ENCODE assay signal across 16 cellular contexts in genomic region chr16:81645925-81646324, GRCh38.
DNase-seq lines count a peak whose midpoint lies in the region; ATAC-seq and TF ChIP-seq lines count a peak whose summit lies in the region.
"Had no signal": no experiment of that assay in that cellular context is flagged by ENCODE, and none has a peak within 500 bp of the region (broad histone marks: within the 10 kb centered on the region; RNA-seq: fewer than 3 reads in every experiment).

No MANE protein-coding gene starts in this region.

- H3K27me3 Mint-ChIP-seq in brain, result peaks cover 3% of the 10 kb centered on the region
- H3K27me3 Mint-ChIP-seq in H9 (ENCODE audit: low read depth), result no peaks in the 10 kb centered on the region
- no peaks in the 10 kb centered on the region for H3K27me3 Mint-ChIP-seq in nephron progenitor cell (ENCODE audit: low read depth, poor library complexity)
- H3K27me3 Mint-ChIP-seq: activated CD4-positive, alpha-beta T cell treated with anti-CD3 and anti-CD28 coated beads, Interleukin-2, amount 10 ng/mL, durations not matched to agents 7 days and 5 days had no signal

- H3K36me3 Mint-ChIP-seq in brain, result peaks cover 7% of the 10 kb centered on the region
- peaks cover 0 to 1% (median 0%) of the 10 kb centered on the region in 3 experiments; a peak in 2 of 7 replicates for H3K36me3 Mint-ChIP-seq in H9 (ENCODE audit: insufficient read depth in 1 of 3, low read depth in 3 of 3)
- H3K36me3 Mint-ChIP-seq in nephron progenitor cell (ENCODE audit: low read depth), result no peaks in the 10 kb centered on the region

- ATAC-seq in HG02840 (IDR thresholded peaks at IDR 0.05; ENCODE audit: low FRiP score, unreplicated experiment), result no peak

- DNase-seq in NCI-H146 treated with DMSO at 0.1 percent for 48 hours (lab: John Stamatoyannopoulos, UW; ENCODE audit: unreplicated experiment) (peak; percentile 7), NCI-H146 (lab: John Stamatoyannopoulos, UW) (no peak), stomach (no peak), H9 (no peak), nephron progenitor cell (no peak)
- DNase-seq: activated CD4-positive, alpha-beta T cell treated with anti-CD3 and anti-CD28 coated beads, Interleukin-2, amount 10 ng/mL, durations not matched to agents 7 days and 5 days; activated gamma-delta T cell treated with Interleukin-2 at 50 U/mL for 16 hours; amniotic stem cell; Kasumi-1; NK-92 treated with Interleukin-12 subunit alpha and Interleukin-12 subunit beta, amount 100 ng/mL, for 24 hours; stimulated activated CD4-positive, alpha-beta T cell treated with anti-CD3 and anti-CD28 coated beads, Interleukin-2, amount 100 ng/mL, for 48 hours had no signal

- H2BK120ac ChIP-seq in H9 (ENCODE audit: low read depth, low read length, poor library complexity, severe bottlenecking), result no peak overlapping the region

- H4K8ac ChIP-seq in H9 (replicated peaks; ENCODE audit: insufficient read length, low read depth, low read length), result no peak overlapping the region

- no peak overlapping the region for H3T11ph ChIP-seq in H9 (ENCODE audit: low read length)

- H3K14ac ChIP-seq in H9 (ENCODE audit: insufficient read depth, low read length), result no peak overlapping the region

- H3K79me2 ChIP-seq in H9 (ENCODE audit: insufficient read depth, low read length), result no peaks in the 10 kb centered on the region

- peaks cover 3% of the 10 kb centered on the region for H3K23me2 ChIP-seq in H9 (ENCODE audit: insufficient read length, low read depth, low read length, poor library complexity, severe bottlenecking)

- peaks cover 97% of the 10 kb centered on the region for H3K4me1 Mint-ChIP-seq in brain
- peaks cover 31 to 44% of the 10 kb centered on the region in 2 experiments for H3K4me1 Mint-ChIP-seq in H9
- H3K4me1 Mint-ChIP-seq in nephron progenitor cell, result peaks cover 93% of the 10 kb centered on the region
- H3K4me1 Mint-ChIP-seq: activated CD4-positive, alpha-beta T cell treated with anti-CD3 and anti-CD28 coated beads, Interleukin-2, amount 10 ng/mL, durations not matched to agents 7 days and 5 days had no signal

- no peak overlapping the region for H3K56ac ChIP-seq in H9 (ENCODE audit: insufficient read length, low read depth, low read length)

- no peaks in the 10 kb centered on the region for H3K79me1 ChIP-seq in H9 (ENCODE audit: insufficient read depth, low read depth, low read length, poor library complexity, severe bottlenecking)

- H2AFZ ChIP-seq in H9 (ENCODE audit: low read length), result no peak overlapping the region

- TF ChIP-seq CTCF in brain (conservative IDR thresholded peaks at IDR 0.05), result no peak
- TF ChIP-seq CTCF in stomach (IDR thresholded peaks at IDR 0.05), result no peak
- no peak for TF ChIP-seq CTCF in H9 (conservative IDR thresholded peaks at IDR 0.05)
- no peak for TF ChIP-seq CTCF in nephron progenitor cell (IDR thresholded peaks at IDR 0.05)

- H3K9me3 ChIP-seq in mesodermal cell (ENCODE audit: control insufficient read depth, low read length) (no peaks in the 10 kb centered on the region), stomach (no peaks in the 10 kb centered on the region), H9 (ENCODE audit: control insufficient read depth, low read depth, low read length) (no peaks in the 10 kb centered on the region)
- H3K9me3 ChIP-seq: HAP-1 had no signal

- H3K36me3 ChIP-seq in mesodermal cell (ENCODE audit: control insufficient read depth, insufficient read depth, low read length) (peaks cover 22% of the 10 kb centered on the region), stomach (peaks cover 0 to 13% (median 6%) of the 10 kb centered on the region in 4 donors)
- H3K36me3 ChIP-seq: HAP-1 had no signal

- no peak overlapping the region for H2BK12ac ChIP-seq in H9 (ENCODE audit: insufficient read length, low read depth, low read length)

- H4K91ac ChIP-seq in H9 (ENCODE audit: insufficient read length, low read depth, low read length), result no peak overlapping the region

- intact Hi-C loops in stomach (cut with DNase I; ENCODE audit: low total_unique reads), result no loop called here

- H4K20me1 ChIP-seq in H9 (ENCODE audit: control insufficient read depth, insufficient read depth, insufficient read length), result peaks cover 4% of the 10 kb centered on the region

- H4K5ac ChIP-seq in H9 (ENCODE audit: insufficient read length, low read depth, low read length), result no peak overlapping the region

- no peak overlapping the region for H3K4me2 ChIP-seq in H9 (ENCODE audit: insufficient read depth, insufficient read length, low read length)

- H3K4me3 Mint-ChIP-seq in brain (peak overlapping the region in 4 of 5 experiments; percentile 16 to 70 (median 43)), H9 (no peak overlapping the region), nephron progenitor cell (no peak overlapping the region)
- H3K4me3 Mint-ChIP-seq: activated CD4-positive, alpha-beta T cell treated with anti-CD3 and anti-CD28 coated beads, Interleukin-2, amount 10 ng/mL, durations not matched to agents 7 days and 5 days had no signal

- H3K9ac ChIP-seq in H9 (ENCODE audit: extremely low read depth, insufficient read length, low read length), result no peak overlapping the region

- H3K27me3 ChIP-seq in stomach (no peaks in the 10 kb centered on the region), H9 (ENCODE audit: insufficient read depth, low read length) (no peaks in the 10 kb centered on the region)

- H2BK5ac ChIP-seq in H9 (ENCODE audit: insufficient read length, low read length), result no peak overlapping the region

- H2BK20ac ChIP-seq in H9 (ENCODE audit: low read depth, low read length, poor library complexity, severe bottlenecking), result no peak overlapping the region

- no peak for TF ChIP-seq EP300 in stomach (IDR thresholded peaks at IDR 0.05)

- H3K27ac ChIP-seq in mesodermal cell (ENCODE audit: low read depth, low read length, severe bottlenecking) (peak overlapping the region; percentile 85), stomach (peak overlapping the region in 3 of 5 donors; percentile 53 to 84 (median 58)), H9 (ENCODE audit: insufficient read length, low read depth, low read length) (no peak overlapping the region)
- H3K27ac ChIP-seq: 22Rv1 had no signal

- TF ChIP-seq POLR2A in stomach (IDR thresholded peaks at IDR 0.05), result no peak

- no peak overlapping the region for H2BK15ac ChIP-seq in H9 (ENCODE audit: low read depth, low read length)

- H3K23ac ChIP-seq in H9 (ENCODE audit: insufficient read length, low read depth, low read length), result no peak overlapping the region

- H3K9me3 Mint-ChIP-seq in brain (peaks cover 0 to 2% (median 0%) of the 10 kb centered on the region in 5 experiments), H9 (no peaks in the 10 kb centered on the region), nephron progenitor cell (peaks cover 4% of the 10 kb centered on the region)
- H3K9me3 Mint-ChIP-seq: activated CD4-positive, alpha-beta T cell treated with anti-CD3 and anti-CD28 coated beads, Interleukin-2, amount 10 ng/mL, durations not matched to agents 7 days and 5 days had no signal

- H2AK5ac ChIP-seq in H9 (ENCODE audit: insufficient read length, low read length), result no peak overlapping the region

- no peak overlapping the region for H3K4me3 ChIP-seq in mesodermal cell (ENCODE audit: extremely low read depth, insufficient read depth, low read length, poor library complexity, severe bottlenecking)
- H3K4me3 ChIP-seq in stomach, result no peak overlapping the region
- H3K4me3 ChIP-seq: HAP-1 had no signal

- H3K4me1 ChIP-seq in mesodermal cell (ENCODE audit: control insufficient read depth, insufficient read depth, low read length, poor library complexity, severe bottlenecking) (peaks cover 44% of the 10 kb centered on the region), stomach (peaks cover 0 to 43% (median 23%) of the 10 kb centered on the region in 4 donors), H9 (ENCODE audit: insufficient read depth, low read length) (peaks cover 9% of the 10 kb centered on the region; the same call in 1 of the 2 replicates)
- H3K4me1 ChIP-seq: HAP-1 had no signal

- no peak overlapping the region for H3K4ac ChIP-seq in H9 (ENCODE audit: low read depth, low read length)

- no peak overlapping the region for H3K18ac ChIP-seq in H9 (ENCODE audit: insufficient read length, low read depth, low read length)

- H3K27ac Mint-ChIP-seq in brain (peak overlapping the region in 4 of 5 experiments; percentile 66 to 97 (median 84)), H9 (no peak overlapping the region), nephron progenitor cell (no peak overlapping the region)
- H3K27ac Mint-ChIP-seq: activated CD4-positive, alpha-beta T cell treated with anti-CD3 and anti-CD28 coated beads, Interleukin-2, amount 10 ng/mL, durations not matched to agents 7 days and 5 days had no signal

- 92 to 96% methylated on average over 3 of the region's 4 CpGs for WGBS in mesodermal cell (ENCODE audit: insufficient coverage in 2 of 2), 2 experiments
- WGBS in stomach, 5 donors, result 89 to 97% (median 96%) methylated on average over 4 of the region's 4 CpGs
- 100% methylated on average over 2 of the region's 4 CpGs for WGBS in H9 (ENCODE audit: extremely low coverage, insufficient read length, low lambda C conversion rate)

Comparison
In these comparisons a context has a peak if more than half of its experiments do, and no peak if none do; other contexts are left out.
1. H3K27ac Mint-ChIP-seq: peak in brain (4 of 5); none in H9 (0 of 3) and nephron progenitor cell (single experiment).
2. H3K4me3 Mint-ChIP-seq: peak in brain (4 of 5); none in H9 (0 of 2) and nephron progenitor cell (single experiment).